Comparison of ENCODE assay signal across 1 cellular context in genomic region chr3:18098960-18099587, GRCh38.
TF ChIP-seq lines count a peak whose summit lies in the region.

No MANE protein-coding gene starts in this region.

TF ChIP-seq in GM12878, 131 proteins besides CTCF, POLR2A, EP300 and RAD21 (continued from another document):
- no peak for TF ChIP-seq HDGF (IDR thresholded peaks at IDR 0.05)
- no peak for TF ChIP-seq RELA (IDR thresholded peaks at IDR 0.05; ENCODE audit: borderline replicate concordance, partially characterized antibody)
- no peak for TF ChIP-seq NRF1 (conservative IDR thresholded peaks at IDR 0.05; ENCODE audit: low read depth, low read length)
- no peak for TF ChIP-seq POLR2AphosphoS2 (IDR thresholded peaks at IDR 0.05; ENCODE audit: low read depth, low read length)
- no peak for TF ChIP-seq ZBTB33 (IDR thresholded peaks at IDR 0.05)
- no peak for TF ChIP-seq IRF4 (IDR thresholded peaks at IDR 0.05; ENCODE audit: low read depth, low read length)
- TF ChIP-seq STAT3 (IDR thresholded peaks at IDR 0.05; ENCODE audit: low read depth, low read length) = no peak
- no peak for TF ChIP-seq CHD2 (IDR thresholded peaks at IDR 0.05; ENCODE audit: borderline replicate concordance, low read depth, low read length)
